Comparison of ENCODE assay signal across 9 cellular contexts in the genomic region with DNA sequence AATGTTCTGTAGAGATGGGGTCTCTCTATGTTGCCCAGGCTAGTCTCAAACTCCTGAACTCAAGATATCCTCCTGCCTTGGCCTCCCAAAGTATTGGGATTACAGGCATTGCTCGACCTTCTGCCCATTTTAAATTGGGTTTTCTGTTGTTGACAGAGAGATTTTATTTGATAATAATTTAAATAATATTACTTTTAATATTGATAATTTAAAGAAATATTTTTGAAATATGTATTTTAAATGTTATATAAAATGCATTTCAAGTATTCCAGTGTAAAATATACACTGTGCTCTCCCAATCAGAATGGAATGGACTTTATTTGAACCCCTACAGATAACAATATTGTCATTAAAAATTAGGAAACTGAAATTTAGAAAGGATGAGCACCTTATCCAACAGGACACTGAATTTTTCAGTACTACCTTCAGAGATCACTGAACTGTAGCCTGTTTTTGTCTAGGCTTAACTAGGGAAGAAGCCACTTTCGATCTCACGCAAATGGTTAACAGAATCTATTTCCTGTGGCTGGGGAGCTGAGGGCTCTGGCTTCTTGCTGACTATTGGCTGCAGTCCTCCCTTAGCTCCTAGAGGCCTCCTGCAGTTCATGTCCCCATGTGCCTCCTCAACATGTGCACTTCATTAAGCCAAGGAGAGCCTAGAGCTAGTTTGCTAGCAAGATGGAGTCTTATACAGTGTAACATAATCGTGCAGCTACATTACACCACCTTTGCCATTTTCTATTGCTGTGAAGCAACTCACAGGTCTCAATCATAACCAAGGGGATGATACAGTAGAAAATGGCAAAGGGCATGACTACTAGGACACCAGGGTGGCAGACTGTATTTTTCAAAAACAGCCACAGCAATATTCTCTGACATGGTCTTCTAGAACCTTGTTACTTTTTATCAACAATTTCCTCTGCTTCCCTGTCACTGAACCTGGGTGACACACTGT.
A peak's percentile ranks its signal among the peaks of the same experiment; 100 is the strongest.
DNase-seq lines count a peak whose midpoint lies in the region; ATAC-seq, FAIRE-seq and TF ChIP-seq lines count a peak whose summit lies in the region.
"Had no signal": no experiment of that assay in that cellular context is flagged by ENCODE, and none has a peak within 500 bp of the region (broad histone marks: within the 10 kb centered on the region; RNA-seq: fewer than 3 reads in every experiment).

No MANE protein-coding gene starts in this region.

- H3K4me3 ChIP-seq in HAP-1 = no peak overlapping the region

- ATAC-seq in GM21367 (IDR thresholded peaks at IDR 0.05; ENCODE audit: unreplicated experiment) = peak; percentile 75
- peak; percentile 77 for ATAC-seq in HG03457 (IDR thresholded peaks at IDR 0.05; ENCODE audit: unreplicated experiment)

- in situ Hi-C loops in HAP-1 (cut with MboI; ENCODE audit: low sequenced_read_pairs) = no loop called here

- peak; percentile 94 for FAIRE-seq in GM12892 (lab: Jason Lieb, UNC)

- TF ChIP-seq POLR2A in GM12892 (IDR thresholded peaks at IDR 0.05; ENCODE audit: low read depth, low read length) = no peak

- DNase-seq in GM12892 (ENCODE audit: insufficient read length) = no peak
- DNase-seq in central memory CD4-positive, alpha-beta T cell = peak; percentile 26
- DNase-seq in NCI-H524 (lab: John Stamatoyannopoulos, UW) = no peak
- no peak for DNase-seq in NCI-H1048 (lab: John Stamatoyannopoulos, UW)
- DNase-seq in DMS114 treated with DMSO at 0.1 percent for 48 hours (lab: John Stamatoyannopoulos, UW; ENCODE audit: unreplicated experiment) = no peak
- no peak for DNase-seq in HAP-1 (ENCODE audit: low spot score in 2 of 2)
- DNase-seq: foreskin melanocyte had no signal

- no peaks in the 10 kb centered on the region for H3K9me3 ChIP-seq in HAP-1

- no peaks in the 10 kb centered on the region for H3K27me3 ChIP-seq in HAP-1 (ENCODE audit: low read depth)

- H3K36me3 ChIP-seq in HAP-1 (replicated peaks) = peaks cover 6% of the 10 kb centered on the region; the same call in 1 of the 2 replicates

- no peaks in the 10 kb centered on the region for H3K4me1 ChIP-seq in HAP-1
